ENCODE assay signal across 8 cellular contexts in genomic region chr10:19817251-19818046, GRCh38. TPM values are rescaled to one million over a fixed set of nuclear protein-coding genes. Genes with fewer than 3 reads are reported as not detected.
A peak's percentile ranks its signal among the peaks of the same experiment; 100 is the strongest.
DNase-seq lines count a peak whose midpoint lies in the region; ATAC-seq, FAIRE-seq and TF ChIP-seq lines count a peak whose summit lies in the region.

No MANE protein-coding gene starts in this region.

- intact Hi-C loops in Panc1 (cut with micrococcal nuclease; ENCODE audit: unreplicated experiment) = loop anchor here (5.0 kb wide), 1 partner anchor 950 kb away; no protein-coding TSS in a partner anchor

- peak overlapping the region; percentile 92 for H3K4me2 ChIP-seq in fibroblast of lung (ENCODE audit: extremely low read depth, insufficient read depth, low read length)
- H3K4me2 ChIP-seq in neural cell (ENCODE audit: low read length) = peak overlapping the region; percentile 77

- no peak for TF ChIP-seq POLR2A in H54 (IDR thresholded peaks at IDR 0.05; ENCODE audit: low read depth, low read length)

- in situ Hi-C loops in Panc1 (cut with HindIII; ENCODE audit: low pct_unique_long_range_greater_than_20kb, low sequenced_read_pairs) = no loop called here

- H3K9me3 ChIP-seq in Panc1 (ENCODE audit: control insufficient read depth, insufficient read depth, low read depth, low read length) (no peaks in the 10 kb centered on the region), fibroblast of lung (ENCODE audit: control insufficient read depth, insufficient read depth, low read depth, low read length) (no peaks in the 10 kb centered on the region), neural cell (ENCODE audit: low read length) (no peaks in the 10 kb centered on the region)

- H3K9ac ChIP-seq in fibroblast of lung (ENCODE audit: insufficient read depth, low read length) (peak overlapping the region; percentile 1), neural cell (ENCODE audit: low read length) (peak overlapping the region; percentile 65)

- DNase-seq in NCI-H748 (lab: John Stamatoyannopoulos, UW; ENCODE audit: unreplicated experiment) (peak; percentile 59), NCI-H748 treated with DMSO at 0.1 percent for 48 hours (lab: John Stamatoyannopoulos, UW) (no peak), Panc1 (ENCODE audit: low read depth, low spot score) (no peak), fibroblast of lung (ENCODE audit: low read depth in 2 of 2) (peak; percentile 32 to 34), H54 (ENCODE audit: insufficient read length, low spot score) (no peak), RPMI8226 (no peak)

- H3K4me1 ChIP-seq in Panc1 (ENCODE audit: control insufficient read depth, insufficient read depth, low read length) (no peaks in the 10 kb centered on the region), fibroblast of lung (ENCODE audit: control insufficient read depth, extremely low read depth, insufficient read depth, low read length) (no peaks in the 10 kb centered on the region)

- FAIRE-seq in H54 (lab: Jason Lieb, UNC) = no peak

- no peaks in the 10 kb centered on the region for H4K20me1 ChIP-seq in fibroblast of lung (ENCODE audit: control insufficient read depth, extremely low read depth, insufficient read depth, low read length)
- no peaks in the 10 kb centered on the region for H4K20me1 ChIP-seq in neural cell (ENCODE audit: insufficient read depth)

- TF ChIP-seq RAD21 in neural cell (conservative IDR thresholded peaks at IDR 0.05) = no peak

- peak; percentile 40; the same call in 1 of the 2 replicates for ATAC-seq in Panc1
- ATAC-seq in GM21717 (IDR thresholded peaks at IDR 0.05; ENCODE audit: unreplicated experiment) = no peak

- peaks cover 3% of the 10 kb centered on the region for H3F3A ChIP-seq in neural cell (ENCODE audit: insufficient read depth, low read length, poor library complexity, severe bottlenecking)

- H3K79me2 ChIP-seq in fibroblast of lung (ENCODE audit: control insufficient read depth, insufficient read depth, low read length) = no peaks in the 10 kb centered on the region
- peaks cover 23% of the 10 kb centered on the region for H3K79me2 ChIP-seq in neural cell (replicated peaks; ENCODE audit: insufficient read depth, low read length)

- H3K36me3 ChIP-seq in Panc1 (ENCODE audit: control insufficient read depth, insufficient read depth, low read length) (no peaks in the 10 kb centered on the region), fibroblast of lung (ENCODE audit: control insufficient read depth, insufficient read depth, low read length) (no peaks in the 10 kb centered on the region), neural cell (ENCODE audit: insufficient read depth, low read length) (no peaks in the 10 kb centered on the region)

- H3K9me2 ChIP-seq in neural cell (ENCODE audit: insufficient read depth, low read length) = no peaks in the 10 kb centered on the region

- CTCF ChIA-PET in Panc1 (lab: Charles Lee) = interaction anchor here (0.6 kb wide), 1 partner anchor 898 kb away, joined by 4 read pairs; no protein-coding TSS in a partner anchor

- peaks cover 15% of the 10 kb centered on the region; the same call in 1 of the 2 replicates for H3K27me3 ChIP-seq in Panc1 (ENCODE audit: control insufficient read depth, insufficient read depth, low read length)
- H3K27me3 ChIP-seq in fibroblast of lung (ENCODE audit: control insufficient read depth, insufficient read depth, low read length) = peaks cover 10% of the 10 kb centered on the region
- H3K27me3 ChIP-seq in neural cell (ENCODE audit: insufficient read depth, low read depth, low read length) = no peaks in the 10 kb centered on the region

- no TSS peak for BruUV-seq in Panc1 (replicated peaks; lab: Mats Ljungman, UMichigan)

- H2AFZ ChIP-seq in fibroblast of lung (ENCODE audit: low read length) (peak overlapping the region; percentile 35), neural cell (ENCODE audit: low read depth, low read length) (peak overlapping the region; percentile 48)

- no peak for TF ChIP-seq EP300 in neural cell (conservative IDR thresholded peaks at IDR 0.05; ENCODE audit: poor library complexity, severe bottlenecking)

- POLR2A ChIA-PET in Panc1 (lab: Charles Lee) = no interaction called here

- TF ChIP-seq CTCF in Panc1 (IDR thresholded peaks at IDR 0.05) (no peak), fibroblast of lung (conservative IDR thresholded peaks at IDR 0.05 in 1 of 2, IDR thresholded peaks at IDR 0.05 in 1 of 2; ENCODE audit: low read depth in 1 of 2, low read length in 2 of 2) (peak in 1 of 2 donors; percentile 33), neural cell (IDR thresholded peaks at IDR 0.05; ENCODE audit: poor library complexity, severe bottlenecking) (peak; percentile 42)

- H3K27ac ChIP-seq in Panc1 (ENCODE audit: low read length) (no peak overlapping the region), fibroblast of lung (ENCODE audit: insufficient read depth, low read length) (no peak overlapping the region), neural cell (ENCODE audit: low read length) (no peak overlapping the region)

- H3K4me3 ChIP-seq in Panc1 (ENCODE audit: low read depth in 2 of 2, low read length in 2 of 2) = peak overlapping the region; percentile 46 to 61
- H3K4me3 ChIP-seq in fibroblast of lung (replicated peaks in 1 of 4; ENCODE audit: control extremely low read depth in 1 of 4, insufficient read depth in 1 of 4, low read depth in 3 of 4, low read length in 4 of 4) = peak overlapping the region; percentile 54 to 81 (median 74)
- H3K4me3 ChIP-seq in neural cell (ENCODE audit: low read length) = peak overlapping the region; percentile 85

TF ChIP-seq in neural cell, 6 proteins besides CTCF, POLR2A, EP300 and RAD21:
- TF ChIP-seq POLR2AphosphoS5 (IDR thresholded peaks at IDR 0.05) = no peak
- peak; percentile 20 for TF ChIP-seq SMC3 (conservative IDR thresholded peaks at IDR 0.05; ENCODE audit: poor library complexity)

RNA-seq across cellular contexts. Expression of gene PLXDC2, which starts 1.2 kb away (rescaled TPM):
- 0.21 TPM for total RNA-seq in Panc1 (2021; ENCODE audit: unreplicated experiment)
- polyA plus RNA-seq in Panc1 (2012; ENCODE audit: insufficient read length) = not detected
- 5.1 and 12.3 TPM in 2 replicates for total RNA-seq in fibroblast of lung
- polyA plus RNA-seq in fibroblast of lung = 4.2 and 6.2 TPM in 2 replicates
- 2.3 and 3.7 TPM in 2 replicates for polyA plus RNA-seq in fibroblast of lung (2012)
- 2.8 and 4.4 TPM in 2 replicates for polyA minus RNA-seq in fibroblast of lung (ENCODE audit: low replicate concordance)
- polyA plus RNA-seq in neural cell = 2.3 and 3.4 TPM in 2 replicates
- 16.6 and 18.8 TPM in 2 replicates for polyA minus RNA-seq in neural cell

Comparison
In these comparisons a context has a peak if more than half of its experiments do, and no peak if none do; other contexts are left out.
1. DNase-seq: peak in NCI-H748 (single experiment) and fibroblast of lung (2 of 2); none in NCI-H748 treated with DMSO at 0.1 percent for 48 hours (single experiment), Panc1 (single experiment), H54 (single experiment) and RPMI8226 (single experiment).
2. Peak in every context shown above with its lines, with median percentiles within 50 percentile points of each other: H3K4me3 ChIP-seq.